In the genomic region with DNA sequence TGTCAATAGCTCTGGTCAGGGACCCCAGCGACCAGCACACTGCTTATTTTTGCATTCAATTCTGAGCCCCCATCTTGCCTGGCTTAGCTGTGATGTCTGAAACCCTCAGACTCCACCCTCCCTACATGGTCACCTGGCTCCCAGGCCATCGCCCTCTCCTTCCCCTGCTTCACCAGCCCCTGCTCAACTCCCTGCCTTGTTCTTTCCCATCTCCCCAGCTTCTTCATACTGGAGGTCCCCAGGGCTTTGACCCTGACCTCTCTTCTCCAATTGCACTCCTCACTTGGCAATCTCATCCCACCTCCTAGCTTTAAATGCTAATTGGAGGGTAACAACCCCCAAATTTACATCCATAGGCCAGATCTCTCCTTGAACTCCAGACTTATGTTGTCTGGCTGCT, we compare ENCODE assay signal across 31 cellular contexts.
DNase-seq lines count a peak whose midpoint lies in the region; ATAC-seq, FAIRE-seq and TF ChIP-seq lines count a peak whose summit lies in the region.
"Had no signal": no experiment of that assay in that cellular context is flagged by ENCODE, and none has a peak within 500 bp of the region (broad histone marks: within the 10 kb centered on the region; RNA-seq: fewer than 3 reads in every experiment).

No MANE protein-coding gene starts in this region.

- peak in 1 of 4 experiments; percentile 47 for DNase-seq in K562 (ENCODE audit: extremely low read depth in 1 of 4, low spot score in 3 of 4)
- DNase-seq: 8988T; ACHN; AML-193; BE2C; C1 segment of cervical spinal cord; Caco-2; Calu3; CD4-positive, alpha-beta memory T cell; CD4-positive, alpha-beta T cell; CD4-positive, CD25-positive, alpha-beta regulatory T cell; CD8-positive, alpha-beta memory T cell; CD8-positive, alpha-beta T cell; COR-L47; DMS 273 treated with DMSO at 0.1 percent for 48 hours; DMS153; DMS53; DMS79; DMS79 treated with DMSO at 0.1 percent for 48 hours; DND-41; EL had no signal

- H3K4me1 ChIP-seq in OCI-LY3 (ENCODE audit: low read length) (peaks cover 29% of the 10 kb centered on the region), K562 (replicated peaks in 1 of 2; ENCODE audit: control insufficient read depth in 2 of 2, insufficient read depth in 2 of 2, low read length in 2 of 2) (no peaks in the 10 kb centered on the region)
- H3K4me1 ChIP-seq: A549; BE2C; BLaER1; BLaER1 treated with 17β-estradiol and CSF1 and Interleukin-3, amounts not matched to agents 10 nM and 100 nM; Caco-2 had no signal

- BruUV-seq in K562 (replicated peaks; lab: Mats Ljungman, UMichigan): no TSS peak

- 0% methylated on average over 2 of the region's 2 CpGs for WGBS in K562 (ENCODE audit: insufficient coverage, low coverage, missing lambda C conversion rate)

- H3K36me3 ChIP-seq in OCI-LY3 (replicated peaks; ENCODE audit: low read depth, low read length): peaks cover 85% of the 10 kb centered on the region
- no peaks in the 10 kb centered on the region for H3K36me3 ChIP-seq in K562 (ENCODE audit: control insufficient read depth, insufficient read depth, low read length)
- H3K36me3 ChIP-seq: BE2C, BLaER1 had no signal

- POLR2A ChIA-PET in K562 (lab: Yijun Ruan, JAX): interaction anchor here (0.6 to 3.9 kb wide), 7 partner anchors 10 to 197 kb away, joined by 3 to 35 read pairs (median 3); no protein-coding TSS in a partner anchor

- no peaks in the 10 kb centered on the region for H3K9me1 ChIP-seq in K562 (ENCODE audit: control insufficient read depth, insufficient read depth, low read length)

- CTCF ChIA-PET in K562 (lab: Yijun Ruan, JAX; ENCODE audit: low intra/inter-chr PET ratio): no interaction called here

- TF ChIP-seq POLR2A in K562 (conservative IDR thresholded peaks at IDR 0.05): no peak

- TF ChIP-seq EP300 in K562 (IDR thresholded peaks at IDR 0.05; ENCODE audit: low read length): no peak

- no peaks in the 10 kb centered on the region for H3K27me3 ChIP-seq in OCI-LY3 (ENCODE audit: low read depth, low read length)
- H3K27me3 ChIP-seq in K562 (ENCODE audit: control insufficient read depth in 2 of 2, insufficient read depth in 2 of 2, low read length in 2 of 2): peaks cover 13 to 15% of the 10 kb centered on the region in 2 experiments; a peak in 3 of 5 replicates
- H3K27me3 ChIP-seq: BE2C; BLaER1; BLaER1 treated with 17β-estradiol and CSF1 and Interleukin-3, amounts not matched to agents 10 nM and 100 nM had no signal

- H3K27ac ChIP-seq in OCI-LY3 (ENCODE audit: low read length) (no peak overlapping the region), K562 (ENCODE audit: extremely low read depth, low read depth, low read length) (no peak overlapping the region)
- H3K27ac ChIP-seq: 22Rv1; A549; BLaER1; BLaER1 treated with 17β-estradiol and CSF1 and Interleukin-3, amounts not matched to agents 10 nM and 100 nM; C4-2B had no signal

- H3K9ac ChIP-seq in OCI-LY3 (ENCODE audit: low read length) (no peak overlapping the region), K562 (ENCODE audit: insufficient read depth in 1 of 2, low read depth in 2 of 2, low read length in 2 of 2) (no peak overlapping the region)
- H3K9ac ChIP-seq: BLaER1; BLaER1 treated with 17β-estradiol and CSF1 and Interleukin-3, amounts not matched to agents 10 nM and 100 nM had no signal

- no peak for TF ChIP-seq RAD21 in K562 (CRISPR knock-in tag; conservative IDR thresholded peaks at IDR 0.05 in 1 of 2, IDR thresholded peaks at IDR 0.05 in 1 of 2)

- H3K79me2 ChIP-seq in OCI-LY3 (ENCODE audit: low read length) (peaks cover 71% of the 10 kb centered on the region), K562 (ENCODE audit: control insufficient read depth, insufficient read depth, low read length) (no peaks in the 10 kb centered on the region)

- intact Hi-C loops in K562 (cut with micrococcal nuclease): no loop called here

- ATAC-seq in K562: no peak; the same call in 2 of the 3 replicates
- ATAC-seq in HG03571 (IDR thresholded peaks at IDR 0.05; ENCODE audit: unreplicated experiment): no peak
- no peak for ATAC-seq in GM18909 (IDR thresholded peaks at IDR 0.05; ENCODE audit: poor library complexity, unreplicated experiment)
- ATAC-seq: A549; CD8-positive, alpha-beta T cell had no signal

- H2AFZ ChIP-seq in OCI-LY3 (ENCODE audit: low read depth, low read length): no peak overlapping the region
- no peak overlapping the region for H2AFZ ChIP-seq in K562 (ENCODE audit: low read depth, low read length)

- H4K20me1 ChIP-seq in OCI-LY3 (ENCODE audit: insufficient read depth, low read length) (peaks cover 39% of the 10 kb centered on the region), K562 (replicated peaks; ENCODE audit: control insufficient read depth, insufficient read depth, low read length) (no peaks in the 10 kb centered on the region)
- H4K20me1 ChIP-seq: BLaER1; BLaER1 treated with 17β-estradiol and CSF1 and Interleukin-3, amounts not matched to agents 10 nM and 100 nM had no signal

- H3K9me3 ChIP-seq in OCI-LY3 (ENCODE audit: insufficient read depth, low read length) (peaks cover 33% of the 10 kb centered on the region), K562 (replicated peaks; ENCODE audit: control insufficient read depth, insufficient read depth, low read depth, low read length) (no peaks in the 10 kb centered on the region)
- H3K9me3 ChIP-seq: BE2C, Caco-2 had no signal

- no peak for TF ChIP-seq CTCF in OCI-LY3 (IDR thresholded peaks at IDR 0.05; ENCODE audit: low read depth, low read length)
- no peak for TF ChIP-seq CTCF in K562 (IDR thresholded peaks at IDR 0.05 in 2 of 3, conservative IDR thresholded peaks at IDR 0.05 in 1 of 3; ENCODE audit: insufficient read depth in 2 of 3, low read depth in 1 of 3, low read length in 3 of 3)

- FAIRE-seq in K562 (lab: Jason Lieb, UNC): no peak
- FAIRE-seq: A204.1, A549, D721Med had no signal

- in situ Hi-C loops in K562 (cut with MboI): no loop called here

- H3K4me2 ChIP-seq in OCI-LY3 (ENCODE audit: low read length): peak overlapping the region; percentile 46
- H3K4me2 ChIP-seq in K562 (ENCODE audit: insufficient read depth, low read length): no peak overlapping the region
- H3K4me2 ChIP-seq: A549; BLaER1; BLaER1 treated with 17β-estradiol and CSF1 and Interleukin-3, amounts not matched to agents 10 nM and 100 nM had no signal

- H3K4me3 ChIP-seq in OCI-LY3 (ENCODE audit: low read length) (no peak overlapping the region), K562 (no peak overlapping the region)
- H3K4me3 ChIP-seq: A549; BLaER1; BLaER1 treated with 17β-estradiol and CSF1 and Interleukin-3, amounts not matched to agents 10 nM and 100 nM had no signal

TF ChIP-seq in K562, 482 proteins besides CTCF, POLR2A, EP300 and RAD21:
- TF ChIP-seq SIN3A (IDR thresholded peaks at IDR 0.05; ENCODE audit: borderline replicate concordance in 2 of 2, control insufficient read depth in 1 of 2, low read depth in 2 of 2, low read length in 2 of 2) (0 out of 4 replicates have a peak, but pooled peaks of 1 of the 2 experiments have one; percentile 39), ZC3H4 (CRISPR knock-in tag; IDR thresholded peaks at IDR 0.05; ENCODE audit: borderline replicate concordance) (peak; percentile 34; the same call in 1 of the 2 replicates), STAG1 (CRISPR knock-in tag; IDR thresholded peaks at IDR 0.05; ENCODE audit: borderline replicate concordance) (0 out of 2 replicates have a peak, but pooled peaks have one; percentile 35), ZNF668 (CRISPR knock-in tag; IDR thresholded peaks at IDR 0.05) (no peak), MBD1 (CRISPR knock-in tag; IDR thresholded peaks at IDR 0.05) (no peak), BRCA1 (IDR thresholded peaks at IDR 0.05) (no peak), BRCA1 (CRISPR knock-in tag; IDR thresholded peaks at IDR 0.05) (peak; percentile 93; the same call in 1 of the 2 replicates), ZBTB1 (CRISPR knock-in tag; IDR thresholded peaks at IDR 0.05; ENCODE audit: borderline replicate concordance, low read depth) (0 out of 2 replicates have a peak, but pooled peaks have one; percentile 19)
TF ChIP-seq in K562: peak in this region for 5.
